Comparison of ENCODE assay signal across 18 cellular contexts in genomic region chr7:100189061-100189460, GRCh38. TPM values are rescaled to one million over a fixed set of nuclear protein-coding genes. Genes with fewer than 3 reads are reported as not detected.
A peak's percentile ranks its signal among the peaks of the same experiment; 100 is the strongest.
DNase-seq lines count a peak whose midpoint lies in the region; ATAC-seq, FAIRE-seq and TF ChIP-seq lines count a peak whose summit lies in the region.
"Had no signal": no experiment of that assay in that cellular context is flagged by ENCODE, and none has a peak within 500 bp of the region (broad histone marks: within the 10 kb centered on the region; RNA-seq: fewer than 3 reads in every experiment).

No MANE protein-coding gene starts in this region.

- no peak for TF ChIP-seq RAD21 in A549 (conservative IDR thresholded peaks at IDR 0.05 in 1 of 2, IDR thresholded peaks at IDR 0.05 in 1 of 2)

- DNase-seq in A549 (ENCODE audit: low read depth in 1 of 2, low spot score in 1 of 2) (no peak), PC-3 (no peak), endodermal cell (no peak), NCI-H1105 (lab: John Stamatoyannopoulos, UW) (no peak), adrenal gland (no peak), caudate nucleus (lab: John Stamatoyannopoulos, UW) (no peak)
- DNase-seq: activated CD4-positive, alpha-beta memory T cell treated with anti-CD3 and anti-CD28 coated beads, Interleukin-2, amount 10 ng/mL, durations not matched to agents 7 days and 5 days; activated T-cell treated with anti-CD3 and anti-CD28 coated beads, Interleukin-2, amount 50 U/mL, for 72 hours; Caco-2; midbrain; NCI-H1092; NCI-H2171; NCI-H748 treated with DMSO at 0.1 percent for 48 hours; right cardiac atrium had no signal

- TF ChIP-seq POLR2A in A549 (IDR thresholded peaks at IDR 0.05; ENCODE audit: low read length) (no peak), adrenal gland (IDR thresholded peaks at IDR 0.05) (no peak)

- FAIRE-seq in A549 (lab: Jason Lieb, UNC): no peak
- FAIRE-seq: endometrium had no signal

- no peak overlapping the region for H3K4me3 Mint-ChIP-seq in endodermal cell
- H3K4me3 Mint-ChIP-seq: activated CD4-positive, alpha-beta memory T cell treated with anti-CD3 and anti-CD28 coated beads, Interleukin-2, amount 10 ng/mL, durations not matched to agents 7 days and 5 days; activated T-cell treated with anti-CD3 and anti-CD28 coated beads, Interleukin-2, amount 50 U/mL, for 72 hours had no signal

- TF ChIP-seq CTCF in A549 (IDR thresholded peaks at IDR 0.05): no peak
- TF ChIP-seq CTCF in GM12872 (IDR thresholded peaks at IDR 0.05; ENCODE audit: insufficient read depth, low read depth, low read length): peak; percentile 29; the same call in 1 of the 3 replicates
- TF ChIP-seq CTCF in PC-3 (conservative IDR thresholded peaks at IDR 0.05; ENCODE audit: low read depth, low read length): 0 out of 2 replicates have a peak, but pooled peaks have one; percentile 15
- peak; percentile 52 for TF ChIP-seq CTCF in endodermal cell (conservative IDR thresholded peaks at IDR 0.05)
- no peak for TF ChIP-seq CTCF in adrenal gland (IDR thresholded peaks at IDR 0.05)

- POLR2A ChIA-PET in A549 (lab: Yijun Ruan, JAX) (no interaction called here), PC-3 (lab: Charles Lee; ENCODE audit: unreplicated experiment) (interaction anchor here (0.7 kb wide), 1 partner anchor 34 kb away, joined by 5 read pairs; no protein-coding TSS in a partner anchor)

- H3K36me3 Mint-ChIP-seq in endodermal cell (ENCODE audit: low read depth): no peaks in the 10 kb centered on the region

- no peak overlapping the region for H3K4me2 ChIP-seq in A549
- H3K4me2 ChIP-seq in PC-3 (ENCODE audit: low read length): no peak overlapping the region

- no peaks in the 10 kb centered on the region for H3F3A ChIP-seq in PC-3 (ENCODE audit: low read length, unreplicated experiment)

- no peaks in the 10 kb centered on the region for H3K9me3 Mint-ChIP-seq in endodermal cell
- H3K9me3 Mint-ChIP-seq: activated CD4-positive, alpha-beta memory T cell treated with anti-CD3 and anti-CD28 coated beads, Interleukin-2, amount 10 ng/mL, durations not matched to agents 7 days and 5 days; activated T-cell treated with anti-CD3 and anti-CD28 coated beads, Interleukin-2, amount 50 U/mL, for 72 hours had no signal

- BruUV-seq in PC-3 (replicated peaks; lab: Mats Ljungman, UMichigan): no TSS peak

- CTCF ChIA-PET in A549 (lab: Yijun Ruan, JAX): interaction anchor here (1.2 to 3.9 kb wide), 7 partner anchors 10 to 158 kb away, joined by 3 to 29 read pairs (median 5); no protein-coding TSS in a partner anchor
- CTCF ChIA-PET in PC-3 (lab: Charles Lee): interaction anchor here (1.0 kb wide), 1 partner anchor 21 kb away, joined by 3 read pairs; the partner anchor contains the start of gene GAL3ST4

- H3K36me3 ChIP-seq in PC-3 (ENCODE audit: low read depth, low read length) (no peaks in the 10 kb centered on the region), endodermal cell (ENCODE audit: control insufficient read depth, insufficient read depth, low read length) (no peaks in the 10 kb centered on the region), adrenal gland (replicated peaks in 1 of 2) (no peaks in the 10 kb centered on the region)

- H4K20me1 ChIP-seq in PC-3 (ENCODE audit: low read length): no peaks in the 10 kb centered on the region

- ATAC-seq in A549 (peak; percentile 54 to 73; a peak in 3 of 6 replicates), PC-3 (0 out of 2 replicates have a peak, but pooled peaks have one; percentile 33), HG02623 (IDR thresholded peaks at IDR 0.05; ENCODE audit: unreplicated experiment) (no peak)
- ATAC-seq: right cardiac atrium had no signal

- H3K9me3 ChIP-seq in A549: no peaks in the 10 kb centered on the region
- no peaks in the 10 kb centered on the region for H3K9me3 ChIP-seq in PC-3 (ENCODE audit: low read length)
- H3K9me3 ChIP-seq in endodermal cell (ENCODE audit: control insufficient read depth, low read length): no peaks in the 10 kb centered on the region
- no peaks in the 10 kb centered on the region for H3K9me3 ChIP-seq in adrenal gland (replicated peaks in 1 of 3)
- H3K9me3 ChIP-seq: Caco-2 had no signal

- intact Hi-C loops in PC-3 (cut with micrococcal nuclease): no loop called here
- intact Hi-C loops in adrenal gland (cut with DNase I): no loop called here

- no peak for TF ChIP-seq EP300 in A549 (IDR thresholded peaks at IDR 0.05)

- no peak overlapping the region for H2AFZ ChIP-seq in PC-3 (ENCODE audit: low read length)

- no peak overlapping the region for H3K27ac Mint-ChIP-seq in endodermal cell
- H3K27ac Mint-ChIP-seq: activated CD4-positive, alpha-beta memory T cell treated with anti-CD3 and anti-CD28 coated beads, Interleukin-2, amount 10 ng/mL, durations not matched to agents 7 days and 5 days had no signal

- no peak overlapping the region for H3K4me3 ChIP-seq in A549
- no peak overlapping the region for H3K4me3 ChIP-seq in PC-3 (ENCODE audit: low read length)
- no peak overlapping the region for H3K4me3 ChIP-seq in endodermal cell (ENCODE audit: low read length)
- no peak overlapping the region for H3K4me3 ChIP-seq in adrenal gland

- H3K79me2 ChIP-seq in PC-3 (ENCODE audit: low read length): no peaks in the 10 kb centered on the region

- peaks cover 2% of the 10 kb centered on the region for H3K4me1 Mint-ChIP-seq in endodermal cell

- peaks cover 4% of the 10 kb centered on the region; the same call in 2 of the 3 replicates for H3K4me1 ChIP-seq in A549
- H3K4me1 ChIP-seq in PC-3 (ENCODE audit: insufficient read depth, low read length): no peaks in the 10 kb centered on the region; the same call in 1 of the 2 replicates
- H3K4me1 ChIP-seq in endodermal cell (ENCODE audit: control insufficient read depth, insufficient read depth, low read length): no peaks in the 10 kb centered on the region
- H3K4me1 ChIP-seq in adrenal gland (replicated peaks in 1 of 2): no peaks in the 10 kb centered on the region
- H3K4me1 ChIP-seq: Caco-2 had no signal

- H3K27me3 ChIP-seq in PC-3 (ENCODE audit: low read length): no peaks in the 10 kb centered on the region
- no peaks in the 10 kb centered on the region for H3K27me3 ChIP-seq in endodermal cell (ENCODE audit: control insufficient read depth, insufficient read depth, low read length, poor library complexity, severe bottlenecking)
- H3K27me3 ChIP-seq in adrenal gland: no peaks in the 10 kb centered on the region

- 57% methylated on average over 3 of the region's 3 CpGs for WGBS in A549 (ENCODE audit: missing lambda C conversion rate)
- 88 to 100% methylated on average over 2 to 3 of the region's 3 CpGs for WGBS in endodermal cell (ENCODE audit: insufficient coverage in 1 of 2, insufficient read length in 1 of 2), 2 experiments
- 69 to 84% (median 79%) methylated on average over 3 of the region's 3 CpGs for WGBS in adrenal gland, 4 donors

- H3K9me2 ChIP-seq in PC-3 (replicated peaks; ENCODE audit: low read length): no peaks in the 10 kb centered on the region

- no peak overlapping the region for H3K9ac ChIP-seq in PC-3 (ENCODE audit: low read length)
- H3K9ac ChIP-seq in endodermal cell (ENCODE audit: extremely low read depth, low read length, poor library complexity, severe bottlenecking): no peak overlapping the region

- H3K27ac ChIP-seq in A549: no peak overlapping the region
- no peak overlapping the region for H3K27ac ChIP-seq in PC-3 (ENCODE audit: low read length)
- no peak overlapping the region for H3K27ac ChIP-seq in endodermal cell (ENCODE audit: low read depth, low read length)
- no peak overlapping the region for H3K27ac ChIP-seq in adrenal gland
- no peak overlapping the region for H3K27ac ChIP-seq in caudate nucleus (ENCODE audit: low read depth, low read length)

- peaks cover 26% of the 10 kb centered on the region for H3K27me3 Mint-ChIP-seq in endodermal cell (ENCODE audit: insufficient read depth)
- H3K27me3 Mint-ChIP-seq: activated CD4-positive, alpha-beta memory T cell treated with anti-CD3 and anti-CD28 coated beads, Interleukin-2, amount 10 ng/mL, durations not matched to agents 7 days and 5 days had no signal

RNA-seq across cellular contexts. Expression of gene STAG3, which starts 11.3 kb away (rescaled TPM):
- polyA plus RNA-seq in A549 (2011; rRNA removed) (0.25 and 0.36 TPM in 2 replicates), A549 (2017; fragmentation: RNase III; extraction: RNeasy Plus Mini Kit Qiagen cat#74134 plus additional on column Dnase treatment) (0.50 to 0.66 TPM (median 0.55 TPM) in 3 replicates), adrenal gland (1 to 10 TPM in 2 of 3 donors, under 1 TPM in 1; 0.77 to 3.3 (median 2.1) TPM)
- polyA plus RNA-seq in A549 (2012; cell fraction: cytosol; rRNA removed): 0.08 and 0.10 TPM in 2 replicates
- 0.31 and 0.81 TPM in 2 replicates for polyA plus RNA-seq in A549 (2012; cell fraction: nucleus; rRNA removed)
- polyA minus RNA-seq in A549 (2011; rRNA and poly(A)+ RNA removed): 0.34 and 0.41 TPM in 2 replicates
- total RNA-seq in PC-3 (2014; rRNA removed) (0.07 and 1.2 TPM in 2 replicates), endodermal cell (1 to 10 TPM; 1.2 to 3.3 TPM), adrenal gland (1 to 10 TPM in 3 of 8 donors, under 1 TPM in 5; 0.26 to 3.1 (median 0.89) TPM)
- 1.4 TPM for polyA plus RNA-seq in endodermal cell (2013, experiment 1 of 2)
- 1.7 TPM for polyA plus RNA-seq in endodermal cell (2013, experiment 2 of 2)

RNA-seq across cellular contexts. Expression of gene GPC2, which starts 11.9 kb away (rescaled TPM):
- polyA plus RNA-seq in A549 (2011; rRNA removed): 1.1 and 1.8 TPM in 2 replicates
- 1.2 and 1.8 TPM in 2 replicates for polyA plus RNA-seq in A549 (2012; cell fraction: cytosol; rRNA removed)
- 11.5 and 11.6 TPM in 2 replicates for polyA plus RNA-seq in A549 (2012; cell fraction: nucleus; rRNA removed)
- 1.9 to 3.0 TPM (median 2.9 TPM) in 3 replicates for polyA plus RNA-seq in A549 (2017; fragmentation: RNase III; extraction: RNeasy Plus Mini Kit Qiagen cat#74134 plus additional on column Dnase treatment)
- polyA minus RNA-seq in A549 (2011; rRNA and poly(A)+ RNA removed): 1.1 and 2.1 TPM in 2 replicates
- 1.6 and 2.3 TPM in 2 replicates for total RNA-seq in PC-3 (2014; rRNA removed)
- total RNA-seq in endodermal cell: 10 to 100 TPM; 39.3 to 56.1 TPM
- polyA plus RNA-seq in endodermal cell (2013, experiment 1 of 2): 130 TPM
- polyA plus RNA-seq in endodermal cell (2013, experiment 2 of 2): 122 TPM
- total RNA-seq in adrenal gland: 1 to 10 TPM in 4 of 8 donors, under 1 TPM in 4; 0.35 to 4.3 (median 0.93) TPM
- polyA plus RNA-seq in adrenal gland: 1 to 10 TPM in 2 of 3 donors, under 1 TPM in 1; 0.05 to 1.2 (median 1.1) TPM

RNA-seq across cellular contexts. Expression of gene GAL3ST4, which starts 20.6 kb away (rescaled TPM):
- polyA plus RNA-seq in A549 (2011; rRNA removed): 0.27 and 0.56 TPM in 2 replicates
- 0.13 and 0.18 TPM in 2 replicates for polyA plus RNA-seq in A549 (2012; cell fraction: cytosol; rRNA removed)
- 2.0 and 2.4 TPM in 2 replicates for polyA plus RNA-seq in A549 (2012; cell fraction: nucleus; rRNA removed)
- polyA plus RNA-seq in A549 (2017; fragmentation: RNase III; extraction: RNeasy Plus Mini Kit Qiagen cat#74134 plus additional on column Dnase treatment): 0.08 to 0.16 TPM (median 0.10 TPM) in 3 replicates
- 0.12 and 0.15 TPM in 2 replicates for polyA minus RNA-seq in A549 (2011; rRNA and poly(A)+ RNA removed)
- 0.23 and 1.1 TPM in 2 replicates for total RNA-seq in PC-3 (2014; rRNA removed)
- 1 to 10 TPM; 3.7 to 3.8 TPM for total RNA-seq in endodermal cell
- 13.3 TPM for polyA plus RNA-seq in endodermal cell (2013, experiment 1 of 2)
- 13.4 TPM for polyA plus RNA-seq in endodermal cell (2013, experiment 2 of 2)
- total RNA-seq in adrenal gland: 10 to 100 TPM in 2 of 8 donors, 1 to 10 TPM in 6; 5.2 to 14.3 (median 8.1) TPM
- polyA plus RNA-seq in adrenal gland: 1 to 10 TPM; 3.4 to 4.0 (median 3.5) TPM

RNA-seq across cellular contexts. Expression of gene TRAPPC14, which starts 30.5 kb away (rescaled TPM):
- polyA plus RNA-seq in A549 (2011; rRNA removed) (3.4 and 5.7 TPM in 2 replicates), A549 (2017; fragmentation: RNase III; extraction: RNeasy Plus Mini Kit Qiagen cat#74134 plus additional on column Dnase treatment) (12.0 to 15.6 TPM (median 14.1 TPM) in 3 replicates), adrenal gland (10 to 100 TPM; 10.2 to 57.7 (median 47.5) TPM)
- 6.2 and 6.9 TPM in 2 replicates for polyA plus RNA-seq in A549 (2012; cell fraction: cytosol; rRNA removed)
- 45.9 and 47.5 TPM in 2 replicates for polyA plus RNA-seq in A549 (2012; cell fraction: nucleus; rRNA removed)
- polyA minus RNA-seq in A549 (2011; rRNA and poly(A)+ RNA removed): 5.6 and 8.1 TPM in 2 replicates
- total RNA-seq in PC-3 (2014; rRNA removed) (19.2 and 20.3 TPM in 2 replicates), endodermal cell (10 to 100 TPM; 24.7 to 30.0 TPM), adrenal gland (10 to 100 TPM in 6 of 8 donors, 1 to 10 TPM in 2; 4.3 to 23.7 (median 17.0) TPM)
- 22.9 TPM for polyA plus RNA-seq in endodermal cell (2013, experiment 1 of 2)
- polyA plus RNA-seq in endodermal cell (2013, experiment 2 of 2): 18.2 TPM

RNA-seq across cellular contexts. Expression of gene PVRIG, which starts 30.7 kb away (rescaled TPM):
- polyA plus RNA-seq in A549 (2011; rRNA removed): not detected in 2 replicates
- not detected in 2 replicates for polyA plus RNA-seq in A549 (2012; cell fraction: cytosol; rRNA removed)
- 0.07 and 0.10 TPM in 2 replicates for polyA plus RNA-seq in A549 (2012; cell fraction: nucleus; rRNA removed)
- polyA plus RNA-seq in A549 (2017; fragmentation: RNase III; extraction: RNeasy Plus Mini Kit Qiagen cat#74134 plus additional on column Dnase treatment): not detected in 3 replicates
- not detected in 2 replicates for polyA minus RNA-seq in A549 (2011; rRNA and poly(A)+ RNA removed)
- total RNA-seq in PC-3 (2014; rRNA removed): not detected in 2 replicates
- not detected for total RNA-seq in endodermal cell
- not detected for polyA plus RNA-seq in endodermal cell (2013, experiment 1 of 2)
- polyA plus RNA-seq in endodermal cell (2013, experiment 2 of 2): not detected
- 1 to 10 TPM in 3 of 8 donors, under 1 TPM in 5; 0.21 to 1.8 (median 0.56) TPM for total RNA-seq in adrenal gland
- polyA plus RNA-seq in adrenal gland: under 1 TPM in 2 of 3 donors, not detected in 1; 0.34 to 0.56 TPM
- total RNA-seq: Caco-2, right cardiac atrium, RPMI7951 had no signal

Comparison
In these comparisons a context has a peak if more than half of its experiments do, and no peak if none do; other contexts are left out.
1. CTCF ChIP-seq: peak in GM12872 (single experiment), PC-3 (single experiment) and endodermal cell (single experiment); none in A549 (single experiment) and adrenal gland (0 of 6).
2. RNA of gene GPC2, which starts 11.9 kb away (total RNA-seq): 39.3 to 56.1 TPM in endodermal cell; 1.6 to 2.3 TPM in PC-3 and 0.35 to 4.3 TPM in adrenal gland; every median in the first group is over 4 times any median in the second.